10 cellular contexts compared by ENCODE assay signal in the genomic region with DNA sequence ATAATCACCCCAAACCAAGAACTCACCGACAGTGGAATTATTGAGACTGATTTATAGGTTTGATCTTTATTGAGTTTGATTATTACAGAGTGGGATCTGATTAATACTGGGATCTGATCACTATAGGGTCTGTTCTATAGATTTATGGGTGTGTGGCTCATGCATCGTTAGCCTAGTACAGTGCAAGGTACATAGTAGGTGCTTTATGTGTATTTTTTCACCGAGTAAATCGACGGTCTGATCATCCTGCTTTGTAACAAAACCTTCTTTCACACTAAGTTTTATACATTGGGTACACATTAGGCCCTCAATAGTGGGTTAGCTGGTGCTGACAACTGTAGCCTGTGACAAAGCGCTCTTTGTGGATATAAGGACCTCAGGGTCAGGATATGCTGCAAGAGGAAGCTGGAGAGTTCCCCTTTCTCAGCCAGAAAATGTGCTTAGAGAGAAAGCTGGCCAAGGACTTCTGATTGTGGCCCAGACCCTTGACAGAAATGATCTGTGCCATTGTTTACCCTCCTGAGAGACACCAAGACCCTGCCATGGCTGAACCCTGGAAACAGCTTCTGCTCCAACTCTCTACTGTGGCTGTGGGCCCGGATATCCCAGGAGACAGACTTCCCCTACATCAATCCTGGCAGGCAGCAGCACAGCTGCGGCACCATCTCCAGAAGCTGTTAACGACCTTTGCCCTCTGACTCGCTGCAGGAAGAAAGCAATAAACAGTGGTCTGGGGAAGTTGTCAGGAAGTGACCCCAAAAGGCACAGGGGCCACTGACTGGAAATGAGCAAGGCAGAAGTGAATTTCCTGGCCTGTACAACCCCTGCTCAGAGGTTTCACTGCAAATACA. TPM values are rescaled to one million over a fixed set of nuclear protein-coding genes. Genes with fewer than 3 reads are reported as not detected.
DNase-seq lines count a peak whose midpoint lies in the region; ATAC-seq and TF ChIP-seq lines count a peak whose summit lies in the region.
"Had no signal": no experiment of that assay in that cellular context is flagged by ENCODE, and none has a peak within 500 bp of the region (broad histone marks: within the 10 kb centered on the region; RNA-seq: fewer than 3 reads in every experiment).

No MANE protein-coding gene starts in this region.

- TF ChIP-seq CTCF in AG10803 (conservative IDR thresholded peaks at IDR 0.05; ENCODE audit: low read length) (no peak), esophagus muscularis mucosa (IDR thresholded peaks at IDR 0.05) (no peak)

- H3K9me3 ChIP-seq in esophagus muscularis mucosa = no peaks in the 10 kb centered on the region
- no peaks in the 10 kb centered on the region for H3K9me3 ChIP-seq in mucosa of stomach (ENCODE audit: control insufficient read depth, low read length)

- no peaks in the 10 kb centered on the region for H3K27me3 ChIP-seq in esophagus muscularis mucosa
- H3K27me3 ChIP-seq in mucosa of stomach (ENCODE audit: control insufficient read depth, insufficient read depth, low read length) = no peaks in the 10 kb centered on the region

- peak; percentile 52 for TF ChIP-seq EP300 in esophagus muscularis mucosa (IDR thresholded peaks at IDR 0.05)

- H3K27ac ChIP-seq in esophagus muscularis mucosa (replicated peaks in 1 of 4) = peak overlapping the region; percentile 60 to 78 (median 62)

- no peak for TF ChIP-seq POLR2A in esophagus muscularis mucosa (IDR thresholded peaks at IDR 0.05; ENCODE audit: low read depth)

- H3K36me3 ChIP-seq in esophagus muscularis mucosa (peaks cover 9 to 44% (median 37%) of the 10 kb centered on the region in 4 donors), mucosa of stomach (ENCODE audit: control insufficient read depth, insufficient read depth, low read length) (no peaks in the 10 kb centered on the region)

- WGBS in esophagus muscularis mucosa = 39% methylated on average over 10 of the region's 10 CpGs

- H3K9ac ChIP-seq in mucosa of stomach (ENCODE audit: low read length) = peak overlapping the region; percentile 7

- ATAC-seq in GM21619 (IDR thresholded peaks at IDR 0.05; ENCODE audit: unreplicated experiment) (no peak), GM21367 (IDR thresholded peaks at IDR 0.05; ENCODE audit: unreplicated experiment) (no peak), HG03159 (IDR thresholded peaks at IDR 0.05; ENCODE audit: unreplicated experiment) (no peak)
- ATAC-seq: activated CD4-positive, CD25-positive, alpha-beta regulatory T cell treated with anti-CD3 and anti-CD28 coated beads, Interleukin-2, amount 50 U/mL, for 24 hours had no signal

- intact Hi-C loops in esophagus muscularis mucosa (cut with DNase I) = no loop called here

- DNase-seq in AG10803 (ENCODE audit: low read depth) (peak; percentile 29), NCI-H69 (lab: John Stamatoyannopoulos, UW) (peak; percentile 64), esophagus muscularis mucosa (ENCODE audit: extremely low spot score) (no peak), DMS114 treated with DMSO at 0.1 percent for 48 hours (lab: John Stamatoyannopoulos, UW; ENCODE audit: unreplicated experiment) (no peak)
- DNase-seq: stimulated activated naive B cell treated with anti-CD40 and anti-IgM and Interleukin-4, amounts not matched to agents 10 μg/mL and 1 μg/mL and 100 μg/mL, for 72 hours had no signal

- H3K4me1 ChIP-seq in esophagus muscularis mucosa (peaks cover 48 to 69% (median 59%) of the 10 kb centered on the region in 4 donors), mucosa of stomach (ENCODE audit: control insufficient read depth, insufficient read depth, low read length) (peaks cover 23% of the 10 kb centered on the region)

- no peak overlapping the region for H3K4me3 ChIP-seq in AG10803 (ENCODE audit: low read length)
- H3K4me3 ChIP-seq in esophagus muscularis mucosa = no peak overlapping the region
- H3K4me3 ChIP-seq in mucosa of stomach (ENCODE audit: low read length) = no peak overlapping the region

RNA-seq across cellular contexts. Expression of a gene that starts 16.1 kb away (rescaled TPM):
- total RNA-seq in esophagus muscularis mucosa = 10 to 100 TPM; 44.4 to 71.5 (median 54.9) TPM

RNA-seq across cellular contexts. Expression of a gene that starts 20.3 kb away (rescaled TPM):
- total RNA-seq in esophagus muscularis mucosa = 10 to 100 TPM; 27.0 to 60.9 (median 34.0) TPM

RNA-seq across cellular contexts. Expression of a gene that starts 23.3 kb away (rescaled TPM):
- total RNA-seq in esophagus muscularis mucosa = 10 to 100 TPM; 24.2 to 51.1 (median 43.4) TPM

RNA-seq across cellular contexts. Expression of a gene that starts 31.7 kb away (rescaled TPM):
- 100 to 1,000 TPM; 481 to 652 (median 606) TPM for total RNA-seq in esophagus muscularis mucosa

RNA-seq across cellular contexts. Expression of a gene that starts 31.9 kb away (rescaled TPM):
- 10 to 100 TPM; 12.4 to 34.0 (median 27.0) TPM for total RNA-seq in esophagus muscularis mucosa

Comparison
In these comparisons a context has a peak if more than half of its experiments do, and no peak if none do; other contexts are left out.
1. DNase-seq: peak in AG10803 (single experiment) and NCI-H69 (single experiment); none in esophagus muscularis mucosa (single experiment) and DMS114 treated with DMSO at 0.1 percent for 48 hours (single experiment).